Comparison of ENCODE assay signal across 15 cellular contexts in genomic region chr15:38460543-38460942, GRCh38. TPM values are rescaled to one million over a fixed set of nuclear protein-coding genes. Genes with fewer than 3 reads are reported as not detected.
DNase-seq lines count a peak whose midpoint lies in the region; ATAC-seq, FAIRE-seq and TF ChIP-seq lines count a peak whose summit lies in the region.
"Had no signal": no experiment of that assay in that cellular context is flagged by ENCODE, and none has a peak within 500 bp of the region (broad histone marks: within the 10 kb centered on the region; RNA-seq: fewer than 3 reads in every experiment).

No MANE protein-coding gene starts in this region.

- POLR2A ChIA-PET in GM12878 (lab: Charles Lee): no interaction called here
- POLR2A ChIA-PET in CD4-positive, alpha-beta memory T cell (lab: Charles Lee; ENCODE audit: partially characterized antibody): no interaction called here

- no peaks in the 10 kb centered on the region for H3K36me3 Mint-ChIP-seq in natural killer cell treated with Interleukin-12 subunit alpha and Interleukin-12 subunit beta and Interleukin-15 and Interleukin-18, amount 100 ng/mL, for 72 hours
- no peaks in the 10 kb centered on the region for H3K36me3 Mint-ChIP-seq in natural killer cell
- peaks cover 2 to 10% of the 10 kb centered on the region in 2 donors for H3K36me3 Mint-ChIP-seq in CD4-positive, alpha-beta memory T cell

- peak overlapping the region; percentile 0 for H3K4me3 Mint-ChIP-seq in natural killer cell treated with Interleukin-12 subunit alpha and Interleukin-12 subunit beta and Interleukin-15 and Interleukin-18, amount 100 ng/mL, for 72 hours
- H3K4me3 Mint-ChIP-seq in natural killer cell: no peak overlapping the region
- H3K4me3 Mint-ChIP-seq in CD4-positive, alpha-beta memory T cell: no peak overlapping the region
- H3K4me3 Mint-ChIP-seq: CD8-positive, alpha-beta T cell had no signal

- H3K27ac Mint-ChIP-seq in natural killer cell treated with Interleukin-12 subunit alpha and Interleukin-12 subunit beta and Interleukin-15 and Interleukin-18, amount 100 ng/mL, for 72 hours: no peak overlapping the region
- H3K27ac Mint-ChIP-seq in natural killer cell: no peak overlapping the region
- no peak overlapping the region for H3K27ac Mint-ChIP-seq in CD4-positive, alpha-beta memory T cell
- H3K27ac Mint-ChIP-seq: CD8-positive, alpha-beta T cell had no signal

- RAD21 ChIA-PET in GM12878 (lab: Charles Lee; ENCODE audit: unreplicated experiment): interaction anchor here (1.1 to 1.9 kb wide), 4 partner anchors 17 to 239 kb away, joined by 3 to 27 read pairs (median 6); no protein-coding TSS in a partner anchor

- H3K27me3 Mint-ChIP-seq in natural killer cell treated with Interleukin-12 subunit alpha and Interleukin-12 subunit beta and Interleukin-15 and Interleukin-18, amount 100 ng/mL, for 72 hours: no peaks in the 10 kb centered on the region
- no peaks in the 10 kb centered on the region for H3K27me3 Mint-ChIP-seq in natural killer cell (ENCODE audit: low read depth in 2 of 2)
- H3K27me3 Mint-ChIP-seq in CD4-positive, alpha-beta memory T cell: no peaks in the 10 kb centered on the region

- H3K9me3 ChIP-seq in GM12878 (replicated peaks; ENCODE audit: control insufficient read depth, insufficient read depth, low read length): no peaks in the 10 kb centered on the region
- no peaks in the 10 kb centered on the region for H3K9me3 ChIP-seq in aorta (ENCODE audit: control insufficient read depth, low read length)
- H3K9me3 ChIP-seq in CD4-positive, alpha-beta memory T cell (ENCODE audit: control insufficient read depth in 1 of 2, low read length in 2 of 2): no peaks in the 10 kb centered on the region

- H3K4me1 Mint-ChIP-seq in natural killer cell treated with Interleukin-12 subunit alpha and Interleukin-12 subunit beta and Interleukin-15 and Interleukin-18, amount 100 ng/mL, for 72 hours (ENCODE audit: low read depth in 2 of 2): peaks cover 28 to 50% of the 10 kb centered on the region in 2 donors
- peaks cover 23 to 37% of the 10 kb centered on the region in 2 donors for H3K4me1 Mint-ChIP-seq in natural killer cell
- peaks cover 35 to 60% (median 39%) of the 10 kb centered on the region in 4 donors for H3K4me1 Mint-ChIP-seq in CD4-positive, alpha-beta memory T cell

- SMC1A ChIA-PET in GM12878 (lab: Charles Lee; ENCODE audit: uncharacterized antibody, unreplicated experiment): interaction anchor here (0.6 to 2.2 kb wide), 11 partner anchors 9 to 410 kb away, joined by 3 to 27 read pairs (median 5); no protein-coding TSS in a partner anchor

- peaks cover 15% of the 10 kb centered on the region; the same call in 1 of the 2 replicates for H3K4me1 ChIP-seq in GM12878 (ENCODE audit: control insufficient read depth, insufficient read depth, low read length)
- H3K4me1 ChIP-seq in aorta (ENCODE audit: control insufficient read depth in 1 of 2, insufficient read depth in 2 of 2, low read length in 2 of 2): no peaks in the 10 kb centered on the region
- peaks cover 13% of the 10 kb centered on the region for H3K4me1 ChIP-seq in CD4-positive, alpha-beta memory T cell (ENCODE audit: insufficient read depth, low read length)

- no peaks in the 10 kb centered on the region; a peak in 1 of 4 replicates for H3K36me3 ChIP-seq in GM12878 (ENCODE audit: control insufficient read depth in 2 of 2, insufficient read depth in 2 of 2, low read length in 1 of 2)
- no peaks in the 10 kb centered on the region for H3K36me3 ChIP-seq in aorta (ENCODE audit: control insufficient read depth in 1 of 2, insufficient read depth in 2 of 2, low read length in 1 of 2)
- no peaks in the 10 kb centered on the region for H3K36me3 ChIP-seq in CD4-positive, alpha-beta memory T cell (ENCODE audit: insufficient read depth, low read length)

- peak; percentile 13 for FAIRE-seq in GM12878 (lab: Jason Lieb, UNC)
- FAIRE-seq: GM19239 had no signal

- no peaks in the 10 kb centered on the region for H3K27me3 ChIP-seq in GM12878 (replicated peaks in 1 of 2; ENCODE audit: control insufficient read depth in 2 of 2, insufficient read depth in 2 of 2, low read length in 1 of 2)
- no peaks in the 10 kb centered on the region for H3K27me3 ChIP-seq in aorta (ENCODE audit: control insufficient read depth in 1 of 2, insufficient read depth in 2 of 2, low read length in 1 of 2)
- no peaks in the 10 kb centered on the region for H3K27me3 ChIP-seq in CD4-positive, alpha-beta memory T cell (ENCODE audit: insufficient read depth, low read length)

- no peak for DNase-seq in natural killer cell treated with Interleukin-12 subunit alpha and Interleukin-12 subunit beta and Interleukin-15 and Interleukin-18, amount 100 ng/mL, for 72 hours (ENCODE audit: low spot score)
- no peak for DNase-seq in natural killer cell
- DNase-seq in GM12878 (ENCODE audit: low read depth, low spot score): no peak
- DNase-seq in aorta: no peak
- DNase-seq in NCI-H2227 treated with DMSO at 0.1 percent for 48 hours (lab: John Stamatoyannopoulos, UW): no peak
- no peak for DNase-seq in CD4-positive, alpha-beta memory T cell
- DNase-seq in globus pallidus (ENCODE audit: low spot score): no peak
- DNase-seq: CD8-positive, alpha-beta T cell; DMS79; NCI-H1417; NCI-H187 treated with DMSO at 0.1 percent for 48 hours; NCI-H748 treated with DMSO at 0.1 percent for 48 hours had no signal

- CTCF ChIA-PET in GM12878 (lab: Yijun Ruan, JAX): interaction anchor here (0.8 to 4.7 kb wide), 7 partner anchors 9 to 239 kb away, joined by 3 to 59 read pairs (median 6); no protein-coding TSS in a partner anchor
- CTCF ChIA-PET in CD4-positive, alpha-beta memory T cell (lab: Charles Lee; ENCODE audit: partially characterized antibody): interaction anchor here (0.8 to 2.5 kb wide), 3 partner anchors 12 to 238 kb away, joined by 3 to 11 read pairs (median 7); no protein-coding TSS in a partner anchor

- in situ Hi-C loops in GM12878 (cut with MboI): no loop called here

- TF ChIP-seq CTCF in natural killer cell (IDR thresholded peaks at IDR 0.05): no peak
- TF ChIP-seq CTCF in GM12878 (IDR thresholded peaks at IDR 0.05 in 2 of 3, conservative IDR thresholded peaks at IDR 0.05 in 1 of 3; ENCODE audit: control insufficient read depth in 2 of 3, extremely low read depth in 1 of 3, insufficient read depth in 1 of 3, low read depth in 3 of 3, low read length in 3 of 3): no peak

- intact Hi-C loops in natural killer cell (cut with micrococcal nuclease): no loop called here
- intact Hi-C loops in GM12878 (cut with micrococcal nuclease; ENCODE audit: unreplicated experiment): no loop called here
- intact Hi-C loops in aorta (cut with DNase I): no loop called here
- intact Hi-C loops in CD4-positive, alpha-beta memory T cell (cut with micrococcal nuclease): no loop called here

- no peak overlapping the region for H2AFZ ChIP-seq in GM12878 (ENCODE audit: control insufficient read depth, low read depth, low read length)

- H3K27ac ChIP-seq in GM12878 (ENCODE audit: control insufficient read depth, insufficient read depth) (peak overlapping the region; percentile 47), aorta (ENCODE audit: low read depth in 1 of 2, low read length in 2 of 2) (no peak overlapping the region)
- H3K27ac ChIP-seq in CD4-positive, alpha-beta memory T cell (ENCODE audit: low read depth, low read length): no peak overlapping the region
- H3K27ac ChIP-seq: RWPE1 had no signal

- H3K9me3 Mint-ChIP-seq in natural killer cell treated with Interleukin-12 subunit alpha and Interleukin-12 subunit beta and Interleukin-15 and Interleukin-18, amount 100 ng/mL, for 72 hours: no peaks in the 10 kb centered on the region
- H3K9me3 Mint-ChIP-seq in natural killer cell: no peaks in the 10 kb centered on the region
- no peaks in the 10 kb centered on the region for H3K9me3 Mint-ChIP-seq in CD4-positive, alpha-beta memory T cell
- H3K9me3 Mint-ChIP-seq: CD8-positive, alpha-beta T cell had no signal

- no TSS peak for BruUV-seq in GM12878 (replicated peaks; lab: Mats Ljungman, UMichigan)

- H3K4me2 ChIP-seq in GM12878 (ENCODE audit: control insufficient read depth, insufficient read depth): peak overlapping the region; percentile 17

- no peak for TF ChIP-seq EP300 in GM12878 (IDR thresholded peaks at IDR 0.05; ENCODE audit: borderline replicate concordance in 1 of 2, control insufficient read depth in 1 of 2, low read depth in 2 of 2, low read length in 2 of 2)

- 0 out of 2 replicates have a peak overlapping the region, but pooled peaks have one; percentile 13 for H3K4me3 ChIP-seq in GM12878
- no peak overlapping the region for H3K4me3 ChIP-seq in aorta (ENCODE audit: low read length in 2 of 2)
- no peak overlapping the region for H3K4me3 ChIP-seq in CD4-positive, alpha-beta memory T cell (ENCODE audit: low read length in 2 of 2)

- 29% methylated on average over 3 of the region's 3 CpGs for WGBS in GM12878 (ENCODE audit: insufficient coverage, insufficient replicate concordance, low lambda C conversion rate, missing lambda C conversion rate)
- WGBS in aorta, 2 donors: 90% methylated on average over 3 of the region's 3 CpGs

- TF ChIP-seq POLR2A in GM12878 (IDR thresholded peaks at IDR 0.05; ENCODE audit: low read depth, low read length): no peak

- TF ChIP-seq RAD21 in GM12878 (IDR thresholded peaks at IDR 0.05; ENCODE audit: insufficient read depth, low read depth, low read length): no peak

- peaks cover 83% of the 10 kb centered on the region for H3K79me2 ChIP-seq in GM12878 (ENCODE audit: control insufficient read depth, insufficient read depth, low read length)

- ATAC-seq in natural killer cell treated with Interleukin-12 subunit alpha and Interleukin-12 subunit beta and Interleukin-15 and Interleukin-18, amount 100 ng/mL, for 72 hours: no peak
- ATAC-seq in natural killer cell (no peak), HG03280 (IDR thresholded peaks at IDR 0.05; ENCODE audit: unreplicated experiment) (peak; percentile 32), GM12878 (peak; percentile 50), aorta (ENCODE audit: low FRiP score) (no peak)
- ATAC-seq: CD8-positive, alpha-beta T cell had no signal

- H3K9ac ChIP-seq in GM12878 (ENCODE audit: control insufficient read depth, insufficient read depth, low read length): no peak overlapping the region

- no peaks in the 10 kb centered on the region for H4K20me1 ChIP-seq in GM12878 (ENCODE audit: control insufficient read depth, insufficient read depth)

RNA-seq across cellular contexts. Expression of gene FAM98B, which starts 6.6 kb away (rescaled TPM):
- 10 to 100 TPM; 24.1 to 36.8 TPM for total RNA-seq in natural killer cell treated with Interleukin-12 subunit alpha and Interleukin-12 subunit beta and Interleukin-15 and Interleukin-18, amount 100 ng/mL, for 72 hours
- total RNA-seq in natural killer cell (10 to 100 TPM; 27.5 to 34.0 (median 29.0) TPM), GM12878 (2014; rRNA removed) (7.1 and 13.4 TPM in 2 replicates), GM12878 (2014; rRNA removed; fragmentation: Illumina TruSeq; extraction: Trizol) (6.6 and 7.6 TPM in 2 replicates), GM12878 (2021) (28.5 and 30.0 TPM in 2 replicates), aorta (10 to 100 TPM; 23.0 to 33.4 TPM)
- 80.5 and 81.9 TPM in 2 replicates for total RNA-seq in GM12878 (2013; cell fraction: nucleolus; rRNA removed)
- polyA plus RNA-seq in GM12878 (2011; ENCODE audit: low read depth): 19.7 TPM
- polyA plus RNA-seq in GM12878 (2011; rRNA removed) (22.8 and 45.7 TPM in 2 replicates), GM12878 (2014; fragmentation: Illumina TruSeq; extraction: Trizol) (36.7 and 46.1 TPM in 2 replicates), GM12878 (2014; fragmentation: Nextera tagmentation; extraction: Ambion mirVana) (1 to 10 TPM; 4.2 to 8.4 TPM), GM12878 (2014; rRNA removed) (15.8 and 17.3 TPM in 2 replicates), GM12878 (2016; fragmentation: Nextera tagmentation; extraction: Ambion mirVana) (1 to 10 TPM; 1.3 to 2.2 TPM), aorta (10 to 100 TPM in 1 of 2 donors, 1 to 10 TPM in 1; 9.6 to 16.8 TPM)
- polyA plus RNA-seq in GM12878 (2011; cell fraction: cytosol; rRNA removed): 3.8 and 6.1 TPM in 2 replicates
- 3.7 and 4.7 TPM in 2 replicates for polyA plus RNA-seq in GM12878 (2011; cell fraction: nucleus; rRNA removed)
- polyA plus RNA-seq in GM12878 (2012): 17.4 and 17.7 TPM in 2 replicates
- 6.6 and 9.7 TPM in 2 replicates for polyA minus RNA-seq in GM12878 (2011; rRNA and poly(A)+ RNA removed)
- 2.9 and 3.8 TPM in 2 replicates for polyA minus RNA-seq in GM12878 (2011; cell fraction: cytosol; rRNA and poly(A)+ RNA removed)
- polyA minus RNA-seq in GM12878 (2011; cell fraction: nucleus; rRNA and poly(A)+ RNA removed): 12.0 and 18.3 TPM in 2 replicates
- 10 to 100 TPM; 22.0 to 26.3 TPM for total RNA-seq in CD4-positive, alpha-beta memory T cell
- 1 to 10 TPM; 3.3 TPM for polyA plus RNA-seq in CD4-positive, alpha-beta memory T cell

Comparison
In these comparisons a context has a peak if more than half of its experiments do, and no peak if none do; other contexts are left out.
1. ATAC-seq: peak in HG03280 (single experiment) and GM12878 (single experiment); none in natural killer cell treated with Interleukin-12 subunit alpha and Interleukin-12 subunit beta and Interleukin-15 and Interleukin-18, amount 100 ng/mL, for 72 hours (0 of 2), natural killer cell (0 of 3) and aorta (single experiment).